ENCODE assay signal across 8 cellular contexts in the genomic region with DNA sequence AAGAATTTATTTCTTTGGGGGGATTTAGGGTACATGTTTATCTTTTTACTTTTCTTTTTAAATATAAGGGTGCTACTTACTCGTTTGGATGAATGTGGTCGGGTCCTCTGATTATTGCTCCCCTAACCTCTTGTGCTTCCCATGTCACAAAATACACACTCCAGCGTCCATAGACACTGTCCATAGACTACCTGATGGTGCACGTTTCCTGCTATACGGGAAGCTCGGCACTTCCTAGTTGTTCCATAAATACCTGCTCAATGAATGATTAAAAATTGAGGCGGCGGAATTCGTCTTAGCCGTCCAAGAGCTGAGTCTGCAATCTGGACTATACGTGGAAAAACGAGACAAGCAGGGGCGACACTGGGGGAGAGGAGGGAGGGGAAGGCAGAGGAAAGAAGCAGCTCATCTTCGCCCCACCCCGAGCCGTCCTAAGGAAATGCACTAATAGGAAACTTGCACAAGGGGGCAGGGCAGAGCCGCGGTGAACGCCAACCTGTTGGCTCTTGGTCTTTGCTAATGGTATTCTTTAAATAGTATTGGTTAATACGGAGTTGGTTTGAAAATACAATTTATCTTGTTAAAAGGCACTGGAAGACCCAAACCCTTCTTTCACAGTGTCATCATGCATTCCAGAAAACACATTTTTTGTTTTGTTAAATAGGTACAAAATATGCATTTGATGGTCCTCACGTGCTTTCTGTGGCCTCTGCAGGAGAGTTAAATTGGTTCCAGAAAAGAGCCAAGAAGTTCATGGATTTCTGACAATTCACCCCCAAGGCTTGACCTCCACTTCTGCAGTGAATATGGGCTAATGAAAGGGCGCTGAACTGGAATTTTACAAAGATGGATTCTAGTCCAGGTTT.
DNase-seq lines count a peak whose midpoint lies in the region; ATAC-seq, FAIRE-seq and TF ChIP-seq lines count a peak whose summit lies in the region.

No MANE protein-coding gene starts in this region.

- no peaks in the 10 kb centered on the region for H3K27me3 ChIP-seq in AG04450 (ENCODE audit: control insufficient read depth, insufficient read depth, low read length)
- no peaks in the 10 kb centered on the region for H3K27me3 ChIP-seq in pancreas

- peaks cover 3% of the 10 kb centered on the region; the same call in 1 of the 2 replicates for H3K9me3 ChIP-seq in AG04450 (ENCODE audit: control insufficient read depth, insufficient read depth, low read length)
- no peaks in the 10 kb centered on the region for H3K9me3 ChIP-seq in pancreas

- in situ Hi-C loops in SK-MEL-5 (cut with HindIII; ENCODE audit: low pct_unique_long_range_greater_than_20kb, low sequenced_read_pairs) = no loop called here

- TF ChIP-seq CTCF in AG04450 (IDR thresholded peaks at IDR 0.05; ENCODE audit: low read depth, low read length) (peak; percentile 36), GM12873 (IDR thresholded peaks at IDR 0.05; ENCODE audit: insufficient read depth, low read depth, low read length, missing control alignments) (peak; percentile 75), fibroblast of pulmonary artery (IDR thresholded peaks at IDR 0.05; ENCODE audit: low read length, missing control alignments) (peak; percentile 57), pancreas (IDR thresholded peaks at IDR 0.05) (peak; percentile 18 to 61 (median 53))

- CTCF ChIA-PET in AG04450 (lab: Charles Lee) = interaction anchor here (1.0 kb wide), 1 partner anchor 216 kb away, joined by 3 read pairs; no protein-coding TSS in a partner anchor

- POLR2A ChIA-PET in AG04450 (lab: Yijun Ruan, JAX) = no interaction called here

- H3K4me3 ChIP-seq in AG04450 (ENCODE audit: low read depth, low read length) (no peak overlapping the region), fibroblast of pulmonary artery (replicated peaks; ENCODE audit: low read depth, low read length) (no peak overlapping the region), pancreas (peak overlapping the region in 1 of 4 donors; percentile 19)

- intact Hi-C loops in pancreas (cut with DNase I) = no loop called here

- 29 to 33% methylated on average over 22 of the region's 22 CpGs for WGBS in pancreas, 2 donors

- DNase-seq in AG04450 (ENCODE audit: low read depth, low spot score) (no peak), SK-MEL-5 (ENCODE audit: low read depth, low spot score) (peak; percentile 80), fibroblast of pulmonary artery (ENCODE audit: low read depth) (peak; percentile 47), pancreas (peak; percentile 6 to 77 (median 50)), middle frontal gyrus (ENCODE audit: extremely low spot score, low spot score) (no peak), NCI-H2107 (lab: John Stamatoyannopoulos, UW) (no peak)

- H3K4me1 ChIP-seq in pancreas = no peaks in the 10 kb centered on the region

- no peak for FAIRE-seq in pancreas (lab: Jason Lieb, UNC)

- ATAC-seq in HG03039 (IDR thresholded peaks at IDR 0.05; ENCODE audit: unreplicated experiment) (peak; percentile 62), pancreas (peak in 3 of 4 donors; percentile 93 to 96 (median 93))

- no peak overlapping the region for H3K27ac ChIP-seq in AG04450 (ENCODE audit: low read depth, low read length)
- H3K27ac ChIP-seq in pancreas = no peak overlapping the region

- no peaks in the 10 kb centered on the region for H3K36me3 ChIP-seq in pancreas

Comparison
In these comparisons a context has a peak if more than half of its experiments do, and no peak if none do; other contexts are left out.
1. DNase-seq: peak in SK-MEL-5 (single experiment), fibroblast of pulmonary artery (single experiment) and pancreas (6 of 6); none in AG04450 (single experiment), middle frontal gyrus (single experiment) and NCI-H2107 (single experiment).
2. Peak in every context shown above with its lines, with median percentiles within 50 percentile points of each other: CTCF ChIP-seq.